Comparison of ENCODE assay signal across 8 cellular contexts in the genomic region with DNA sequence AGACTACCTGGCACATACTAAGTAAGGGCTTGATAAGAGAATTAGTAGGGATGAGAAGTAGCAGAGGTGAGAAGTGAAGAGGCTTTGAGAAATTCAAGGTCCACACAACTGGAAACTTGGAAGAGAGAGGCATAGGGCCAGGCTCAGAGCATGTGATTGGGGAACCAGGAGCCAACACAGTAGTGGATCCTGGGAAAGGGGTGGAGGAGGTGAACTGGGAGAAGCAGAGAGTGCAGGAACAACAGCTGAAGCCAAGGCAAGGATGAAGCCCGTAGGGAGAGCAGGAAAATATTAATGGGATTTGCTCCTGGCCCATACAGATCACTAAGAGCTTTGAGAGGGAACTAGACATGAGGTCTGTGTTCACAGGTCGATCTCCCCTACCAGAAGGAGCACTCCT. TPM values are rescaled to one million over a fixed set of nuclear protein-coding genes. Genes with fewer than 3 reads are reported as not detected.
DNase-seq lines count a peak whose midpoint lies in the region; ATAC-seq and TF ChIP-seq lines count a peak whose summit lies in the region.
"Had no signal": no experiment of that assay in that cellular context is flagged by ENCODE, and none has a peak within 500 bp of the region (broad histone marks: within the 10 kb centered on the region; RNA-seq: fewer than 3 reads in every experiment).

No MANE protein-coding gene starts in this region.

- H3K9me3 ChIP-seq in tibial nerve: no peaks in the 10 kb centered on the region
- H3K9me3 ChIP-seq in BE2C: no peaks in the 10 kb centered on the region
- H3K9me3 ChIP-seq: psoas muscle had no signal

- no peaks in the 10 kb centered on the region for H3K36me3 Mint-ChIP-seq in activated naive CD4-positive, alpha-beta T cell treated with anti-CD3 and anti-CD28 coated beads, Interleukin-2, amount 50 U/mL, for 24 hours

- no peaks in the 10 kb centered on the region for H3K27me3 Mint-ChIP-seq in activated naive CD4-positive, alpha-beta T cell treated with anti-CD3 and anti-CD28 coated beads, Interleukin-2, amount 50 U/mL, for 24 hours

- 45 to 62% methylated on average over 2 of the region's 2 CpGs for WGBS in tibial nerve, 2 donors

- no peak for DNase-seq in activated naive CD4-positive, alpha-beta T cell treated with Interleukin-2 at 50 U/mL for 16 hours
- DNase-seq in fibroblast of mammary gland (ENCODE audit: low read depth) (peak; percentile 13), tibial nerve (ENCODE audit: low spot score in 2 of 2) (no peak), BE2C (no peak)
- DNase-seq: NCI-H2171 treated with DMSO at 0.1 percent for 48 hours, psoas muscle had no signal

- no peak for TF ChIP-seq POLR2A in tibial nerve (IDR thresholded peaks at IDR 0.05)

- H3K27me3 ChIP-seq in tibial nerve: no peaks in the 10 kb centered on the region
- no peaks in the 10 kb centered on the region for H3K27me3 ChIP-seq in BE2C

- H3K36me3 ChIP-seq in tibial nerve (peaks cover 0 to 44% (median 4%) of the 10 kb centered on the region in 3 donors), BE2C (0 out of 2 replicates have a peak, but pooled peaks cover 2% of the 10 kb centered on the region)

- H3K4me1 ChIP-seq in tibial nerve (peaks cover 0 to 41% (median 18%) of the 10 kb centered on the region in 4 donors), BE2C (peaks cover under 1% of the 10 kb centered on the region; the same call in 1 of the 2 replicates)
- H3K4me1 ChIP-seq: psoas muscle had no signal

- TF ChIP-seq EP300 in tibial nerve (IDR thresholded peaks at IDR 0.05): no peak

- H3K4me1 Mint-ChIP-seq in activated naive CD4-positive, alpha-beta T cell treated with anti-CD3 and anti-CD28 coated beads, Interleukin-2, amount 50 U/mL, for 24 hours: peaks cover 76% of the 10 kb centered on the region

- no peak for TF ChIP-seq CTCF in fibroblast of mammary gland (conservative IDR thresholded peaks at IDR 0.05; ENCODE audit: control insufficient read depth, insufficient read depth, low read depth, low read length)
- TF ChIP-seq CTCF in tibial nerve (IDR thresholded peaks at IDR 0.05): no peak
- TF ChIP-seq CTCF in BE2C (IDR thresholded peaks at IDR 0.05; ENCODE audit: low read depth, low read length): no peak

- no peak for ATAC-seq in GM19328 (IDR thresholded peaks at IDR 0.05; ENCODE audit: unreplicated experiment)
- ATAC-seq: psoas muscle had no signal

- H3K27ac ChIP-seq in tibial nerve: peak overlapping the region in 3 of 4 donors; percentile 8 to 64 (median 57)
- H3K27ac ChIP-seq: psoas muscle had no signal

- peak overlapping the region; percentile 78 for H3K4me3 Mint-ChIP-seq in activated naive CD4-positive, alpha-beta T cell treated with anti-CD3 and anti-CD28 coated beads, Interleukin-2, amount 50 U/mL, for 24 hours

- H3K4me3 ChIP-seq in fibroblast of mammary gland (ENCODE audit: control insufficient read depth, low read depth, low read length): no peak overlapping the region
- no peak overlapping the region for H3K4me3 ChIP-seq in tibial nerve
- H3K4me3 ChIP-seq in BE2C (ENCODE audit: low read depth, low read length): no peak overlapping the region
- H3K4me3 ChIP-seq: psoas muscle had no signal

- peak overlapping the region; percentile 91 for H3K27ac Mint-ChIP-seq in activated naive CD4-positive, alpha-beta T cell treated with anti-CD3 and anti-CD28 coated beads, Interleukin-2, amount 50 U/mL, for 24 hours

- H3K9me3 Mint-ChIP-seq in activated naive CD4-positive, alpha-beta T cell treated with anti-CD3 and anti-CD28 coated beads, Interleukin-2, amount 50 U/mL, for 24 hours: no peaks in the 10 kb centered on the region

RNA-seq across cellular contexts. Expression of a gene that starts 1.4 kb away (rescaled TPM):
- total RNA-seq in tibial nerve: 10 to 100 TPM in 2 of 4 donors, 1 to 10 TPM in 2; 3.6 to 15.1 (median 8.9) TPM
- polyA plus RNA-seq in BE2C (2012; ENCODE audit: insufficient read depth, insufficient read length, low read depth): not detected

RNA-seq across cellular contexts. Expression of a gene that starts 23.6 kb away (rescaled TPM):
- total RNA-seq in tibial nerve: 10 to 100 TPM; 28.0 to 32.3 (median 31.4) TPM
- polyA plus RNA-seq in BE2C (2012; ENCODE audit: insufficient read depth, insufficient read length, low read depth): 20.2 TPM

RNA-seq across cellular contexts. Expression of a gene that starts 27.7 kb away (rescaled TPM):
- 10 to 100 TPM; 52.4 to 90.6 (median 78.7) TPM for total RNA-seq in tibial nerve
- 12.2 TPM for polyA plus RNA-seq in BE2C (2012; ENCODE audit: insufficient read depth, insufficient read length, low read depth)

RNA-seq across cellular contexts. Expression of a gene that starts 27.9 kb away (rescaled TPM):
- total RNA-seq in tibial nerve: 10 to 100 TPM; 10.2 to 67.7 (median 22.7) TPM
- polyA plus RNA-seq in BE2C (2012; ENCODE audit: insufficient read depth, insufficient read length, low read depth): 35.0 TPM

RNA-seq across cellular contexts. Expression of a gene that starts 59.7 kb away (rescaled TPM):
- 1 to 10 TPM in 3 of 4 donors, not detected in 1; 2.2 to 8.7 (median 2.5) TPM for total RNA-seq in tibial nerve
- 6.3 TPM for polyA plus RNA-seq in BE2C (2012; ENCODE audit: insufficient read depth, insufficient read length, low read depth)
